Comparison of ENCODE assay signal across 8 cellular contexts in genomic region chr9:19184144-19184917, GRCh38. TPM values are rescaled to one million over a fixed set of nuclear protein-coding genes. Genes with fewer than 3 reads are reported as not detected.
DNase-seq lines count a peak whose midpoint lies in the region; ATAC-seq and TF ChIP-seq lines count a peak whose summit lies in the region.

No MANE protein-coding gene starts in this region.

- H3K36me3 Mint-ChIP-seq in activated T-cell treated with anti-CD3 and anti-CD28 coated beads, Interleukin-2, amount 50 U/mL, for 72 hours (ENCODE audit: insufficient read depth in 2 of 2), result peaks cover 0 to 2% of the 10 kb centered on the region in 2 donors

- no peak for TF ChIP-seq EP300 in stomach (IDR thresholded peaks at IDR 0.05)

- H3K4me1 ChIP-seq in neuron (ENCODE audit: insufficient read depth, low read length) (peaks cover 9% of the 10 kb centered on the region), stomach (peaks cover 30 to 59% (median 39%) of the 10 kb centered on the region in 4 donors)

- peak; percentile 5 for DNase-seq in OCI-M2 (lab: John Stamatoyannopoulos, UW; ENCODE audit: unreplicated experiment)
- peak; percentile 83 to 88 for DNase-seq in activated T-cell treated with anti-CD3 and anti-CD28 coated beads, Interleukin-2, amount 50 U/mL, for 72 hours
- DNase-seq in fibroblast of gingiva (ENCODE audit: low read depth), result peak; percentile 91
- peak; percentile 72 for DNase-seq in stomach
- no peak for DNase-seq in HuH-7 (ENCODE audit: low spot score)

- H3K9me3 Mint-ChIP-seq in activated T-cell treated with anti-CD3 and anti-CD28 coated beads, Interleukin-2, amount 50 U/mL, for 72 hours, result no peaks in the 10 kb centered on the region

- peak overlapping the region; percentile 82 to 95 (median 90) for H3K27ac ChIP-seq in stomach

- TF ChIP-seq CTCF in stomach (IDR thresholded peaks at IDR 0.05), result no peak

- ATAC-seq in GM18508 (IDR thresholded peaks at IDR 0.05; ENCODE audit: insufficient read depth, unreplicated experiment), result peak; percentile 98
- ATAC-seq in HG02884 (IDR thresholded peaks at IDR 0.05; ENCODE audit: unreplicated experiment), result peak; percentile 100
- ATAC-seq in activated T-cell treated with anti-CD3 and anti-CD28 coated beads, Interleukin-2, amount 50 U/mL, for 72 hours (replicated peaks in 1 of 2), result peak; percentile 100

- no peaks in the 10 kb centered on the region for H3K27me3 Mint-ChIP-seq in activated T-cell treated with anti-CD3 and anti-CD28 coated beads, Interleukin-2, amount 50 U/mL, for 72 hours (ENCODE audit: low read depth)

- peak overlapping the region; percentile 96 for H3K27ac Mint-ChIP-seq in activated T-cell treated with anti-CD3 and anti-CD28 coated beads, Interleukin-2, amount 50 U/mL, for 72 hours

- peaks cover 41% of the 10 kb centered on the region for H3K4me1 Mint-ChIP-seq in activated T-cell treated with anti-CD3 and anti-CD28 coated beads, Interleukin-2, amount 50 U/mL, for 72 hours (ENCODE audit: low read depth)

- intact Hi-C loops in stomach (cut with DNase I; ENCODE audit: low total_unique reads), result no loop called here

- no peak for TF ChIP-seq POLR2A in stomach (IDR thresholded peaks at IDR 0.05)

- peak overlapping the region; percentile 52 to 86 for H3K4me3 Mint-ChIP-seq in activated T-cell treated with anti-CD3 and anti-CD28 coated beads, Interleukin-2, amount 50 U/mL, for 72 hours

- no peaks in the 10 kb centered on the region for H3K36me3 ChIP-seq in neuron (ENCODE audit: insufficient read depth, low read length)
- no peaks in the 10 kb centered on the region for H3K36me3 ChIP-seq in stomach

- H3K4me3 ChIP-seq in neuron (ENCODE audit: low read length) (peak overlapping the region; percentile 14), stomach (no peak overlapping the region)

- WGBS in stomach, 5 donors, result 11 to 15% (median 13%) methylated on average over 7 of the region's 7 CpGs

- peak overlapping the region; percentile 87 for H2AFZ ChIP-seq in neuron (ENCODE audit: low read depth, low read length)

- H3K27me3 ChIP-seq in neuron (ENCODE audit: insufficient read depth, low read length), result no peaks in the 10 kb centered on the region
- H3K27me3 ChIP-seq in stomach, result no peaks in the 10 kb centered on the region

- H3K9me3 ChIP-seq in neuron (ENCODE audit: low read length), result no peaks in the 10 kb centered on the region
- no peaks in the 10 kb centered on the region for H3K9me3 ChIP-seq in stomach

RNA-seq across cellular contexts. Expression of gene DENND4C, which starts 46.2 kb away (rescaled TPM):
- total RNA-seq in activated T-cell treated with anti-CD3 and anti-CD28 coated beads, Interleukin-2, amount 50 U/mL, for 72 hours, result 10 to 100 TPM; 26.0 to 28.9 TPM
- total RNA-seq in stomach, result 100 to 1,000 TPM in 2 of 5 donors, 10 to 100 TPM in 3; 46.0 to 226 (median 63.5) TPM
- polyA plus RNA-seq in stomach, result 1 to 10 TPM; 6.3 to 9.3 (median 7.7) TPM

RNA-seq across cellular contexts. Expression of gene PLIN2, which starts 57.0 kb away (rescaled TPM):
- 10 to 100 TPM; 76.4 to 84.0 TPM for total RNA-seq in activated T-cell treated with anti-CD3 and anti-CD28 coated beads, Interleukin-2, amount 50 U/mL, for 72 hours
- 100 to 1,000 TPM in 2 of 5 donors, 10 to 100 TPM in 3; 20.5 to 208 (median 37.7) TPM for total RNA-seq in stomach
- 10 to 100 TPM; 22.8 to 81.0 (median 55.8) TPM for polyA plus RNA-seq in stomach
